8 cellular contexts compared by ENCODE assay signal in the genomic region with DNA sequence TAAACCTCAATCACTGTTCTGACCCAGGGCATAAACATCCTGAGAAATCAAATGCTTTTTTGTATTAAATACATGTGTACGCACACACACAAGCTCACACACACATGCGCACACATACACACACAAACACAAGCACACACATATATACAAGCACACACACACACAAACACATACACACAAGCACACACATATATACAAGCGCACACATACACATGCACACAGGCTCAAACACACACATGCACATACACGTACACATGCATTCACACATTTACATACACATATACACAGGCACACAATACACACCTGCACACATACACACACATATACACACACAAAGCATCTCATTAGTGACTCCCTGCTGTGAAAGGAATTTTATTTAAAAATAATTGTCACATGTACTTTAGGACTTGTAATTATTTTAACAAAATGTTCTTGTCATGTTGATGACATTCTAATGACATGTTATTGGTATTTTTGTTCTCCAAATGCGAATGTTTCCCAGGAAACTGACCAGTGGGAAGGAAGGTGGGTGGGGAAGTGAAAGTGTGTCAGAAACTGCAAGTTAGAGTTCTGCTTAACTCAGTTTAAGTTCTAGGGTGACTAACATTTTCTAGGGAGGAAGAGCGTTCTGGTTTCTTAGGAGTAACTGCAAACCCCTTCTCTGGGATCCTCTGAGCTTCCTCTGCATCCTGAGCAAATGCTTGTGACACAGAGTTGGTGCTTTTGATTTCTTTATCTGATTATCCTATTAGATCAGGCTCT.
DNase-seq lines count a peak whose midpoint lies in the region; ATAC-seq, FAIRE-seq and TF ChIP-seq lines count a peak whose summit lies in the region.

No MANE protein-coding gene starts in this region.

- ATAC-seq in A549 (peak in 1 of 2 experiments; percentile 24; a peak in 1 of 6 replicates), GM18907 (IDR thresholded peaks at IDR 0.05; ENCODE audit: unreplicated experiment) (peak; percentile 30), HG03378 (IDR thresholded peaks at IDR 0.05; ENCODE audit: unreplicated experiment) (peak; percentile 28), foreskin keratinocyte (no peak), GM19455 (IDR thresholded peaks at IDR 0.05; ENCODE audit: unreplicated experiment) (no peak)

- H3K4me1 ChIP-seq in A549 (peaks cover 17% of the 10 kb centered on the region), foreskin keratinocyte (peaks cover 2% of the 10 kb centered on the region)

- POLR2A ChIA-PET in A549 (lab: Yijun Ruan, JAX) = no interaction called here

- H3K4me2 ChIP-seq in A549 = peak overlapping the region; percentile 2; the same call in 1 of the 3 replicates

- H3K9me3 ChIP-seq in A549 = no peaks in the 10 kb centered on the region

- TF ChIP-seq EP300 in A549 (IDR thresholded peaks at IDR 0.05) = no peak

- H3K27ac ChIP-seq in A549 (peak overlapping the region in 1 of 2 experiments; percentile 40; a peak in 3 of 6 replicates), foreskin keratinocyte (no peak overlapping the region), coronary artery (peak overlapping the region in 1 of 2 donors; percentile 52)

- TF ChIP-seq RAD21 in A549 (conservative IDR thresholded peaks at IDR 0.05 in 1 of 2, IDR thresholded peaks at IDR 0.05 in 1 of 2) = no peak

- no peak overlapping the region for H3K4me3 ChIP-seq in A549
- H3K4me3 ChIP-seq in coronary artery = no peak overlapping the region

- FAIRE-seq in A549 (lab: Jason Lieb, UNC) = no peak

- no peak for TF ChIP-seq POLR2A in A549 (IDR thresholded peaks at IDR 0.05; ENCODE audit: low read length)

- TF ChIP-seq CTCF in A549 (IDR thresholded peaks at IDR 0.05) (no peak), foreskin keratinocyte (conservative IDR thresholded peaks at IDR 0.05) (no peak), coronary artery (IDR thresholded peaks at IDR 0.05) (no peak)

- 84% methylated on average over 6 of the region's 6 CpGs for WGBS in A549 (ENCODE audit: missing lambda C conversion rate)

- CTCF ChIA-PET in A549 (lab: Yijun Ruan, JAX) = interaction anchor here (0.9 to 1.1 kb wide), 2 partner anchors 11 to 25 kb away, joined by 3 read pairs; no protein-coding TSS in a partner anchor

- DNase-seq in A549 (ENCODE audit: low read depth in 1 of 2, low spot score in 1 of 2) (no peak), iris pigment epithelial cell (ENCODE audit: low read depth) (peak; percentile 65), foreskin keratinocyte (no peak), coronary artery (ENCODE audit: low spot score) (no peak)
- DNase-seq in activated CD4-positive, alpha-beta T cell treated with anti-CD3 and anti-CD28 coated beads for 48 hours = peak; percentile 50

- H3K27me3 ChIP-seq in foreskin keratinocyte = no peaks in the 10 kb centered on the region

TF ChIP-seq in A549, 52 proteins besides CTCF, POLR2A, EP300 and RAD21:
- no peak for TF ChIP-seq CBX2 (IDR thresholded peaks at IDR 0.05; ENCODE audit: borderline replicate concordance, low read depth)
- no peak for TF ChIP-seq GATA3 (IDR thresholded peaks at IDR 0.05; ENCODE audit: borderline replicate concordance)
- TF ChIP-seq MAFK (IDR thresholded peaks at IDR 0.05; ENCODE audit: partially characterized antibody) = no peak
- no peak for TF ChIP-seq NR3C1 (IDR thresholded peaks at IDR 0.05)
- TF ChIP-seq NFE2L2 (conservative IDR thresholded peaks at IDR 0.05; ENCODE audit: low read length) = no peak
- TF ChIP-seq ZSCAN20 (CRISPR knock-in tag; IDR thresholded peaks at IDR 0.05) = no peak
- TF ChIP-seq KDM1A (IDR thresholded peaks at IDR 0.05; ENCODE audit: low read depth) = no peak
- TF ChIP-seq FOXS1 (CRISPR knock-in tag; IDR thresholded peaks at IDR 0.05) = no peak
- TF ChIP-seq SREBF2 (IDR thresholded peaks at IDR 0.05) = no peak
- TF ChIP-seq HOXB13 (CRISPR knock-in tag; IDR thresholded peaks at IDR 0.05; ENCODE audit: low read depth) = no peak
- TF ChIP-seq FOSB (CRISPR knock-in tag; IDR thresholded peaks at IDR 0.05) = no peak
- no peak for TF ChIP-seq HOXA7 (CRISPR knock-in tag; IDR thresholded peaks at IDR 0.05)
- TF ChIP-seq ZFP36 (IDR thresholded peaks at IDR 0.05; ENCODE audit: borderline replicate concordance, partially characterized antibody) = no peak
- no peak for TF ChIP-seq MAX (IDR thresholded peaks at IDR 0.05)
- TF ChIP-seq USF2 (IDR thresholded peaks at IDR 0.05) = no peak
- TF ChIP-seq, protein P1, sequence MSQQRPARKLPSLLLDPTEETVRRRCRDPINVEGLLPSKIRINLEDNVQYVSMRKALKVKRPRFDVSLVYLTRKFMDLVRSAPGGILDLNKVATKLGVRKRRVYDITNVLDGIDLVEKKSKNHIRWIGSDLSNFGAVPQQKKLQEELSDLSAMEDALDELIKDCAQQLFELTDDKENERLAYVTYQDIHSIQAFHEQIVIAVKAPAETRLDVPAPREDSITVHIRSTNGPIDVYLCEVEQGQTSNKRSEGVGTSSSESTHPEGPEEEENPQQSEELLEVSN (IDR thresholded peaks at IDR 0.05; ENCODE audit: borderline replicate concordance, low read depth) = no peak
- TF ChIP-seq ZC3H11A (IDR thresholded peaks at IDR 0.05) = no peak
- TF ChIP-seq CBX8 (IDR thresholded peaks at IDR 0.05) = no peak

Comparison
In these comparisons a context has a peak if more than half of its experiments do, and no peak if none do; other contexts are left out.
1. ATAC-seq: peak in GM18907 (single experiment) and HG03378 (single experiment); none in foreskin keratinocyte (single experiment) and GM19455 (single experiment).
2. DNase-seq: peak in activated CD4-positive, alpha-beta T cell treated with anti-CD3 and anti-CD28 coated beads for 48 hours (single experiment) and iris pigment epithelial cell (single experiment); none in A549 (0 of 2), foreskin keratinocyte (0 of 2) and coronary artery (single experiment).